In the genomic region with DNA sequence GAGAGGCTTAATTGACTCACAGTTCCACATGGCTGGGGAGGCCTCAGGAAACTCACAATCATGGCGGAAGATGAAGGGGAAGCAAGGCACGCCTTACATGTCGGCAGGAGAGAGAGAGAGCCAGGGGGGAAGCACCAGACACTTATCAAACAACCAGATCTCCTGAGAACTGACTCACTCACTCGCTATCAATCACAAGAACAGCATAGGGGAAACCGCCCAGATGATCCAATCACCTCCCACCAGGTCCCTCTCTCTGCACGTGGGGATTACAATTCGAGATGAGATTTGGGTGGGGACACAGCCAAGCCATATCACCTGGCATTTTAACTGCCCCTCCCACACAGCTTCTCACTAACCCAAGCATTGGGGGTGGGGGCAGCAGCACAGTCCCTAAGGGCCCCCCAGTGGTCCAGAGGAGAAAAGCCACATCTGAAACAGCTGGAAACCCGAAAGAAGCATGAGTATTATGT, we compare ENCODE assay signal across 10 cellular contexts.
A peak's percentile ranks its signal among the peaks of the same experiment; 100 is the strongest.
DNase-seq lines count a peak whose midpoint lies in the region; TF ChIP-seq lines count a peak whose summit lies in the region.
"Had no signal": no experiment of that assay in that cellular context is flagged by ENCODE, and none has a peak within 500 bp of the region (broad histone marks: within the 10 kb centered on the region; RNA-seq: fewer than 3 reads in every experiment).

No MANE protein-coding gene starts in this region.

- peak; percentile 21 for DNase-seq in HK-2 (ENCODE audit: unreplicated experiment)
- peak; percentile 17 for DNase-seq in activated CD4-positive, alpha-beta memory T cell treated with anti-CD3 and anti-CD28 coated beads, Interleukin-2, amount 10 ng/mL, durations not matched to agents 7 days and 5 days
- DNase-seq in neuronal stem cell (ENCODE audit: low spot score), result no peak
- DNase-seq in NCI-H1105 (lab: John Stamatoyannopoulos, UW), result no peak
- DNase-seq in NCI-H345 (lab: John Stamatoyannopoulos, UW), result no peak
- DNase-seq in nephron progenitor cell, result no peak
- DNase-seq: upper lobe of right lung had no signal

- H3K4me2 ChIP-seq in DOHH2 (ENCODE audit: low read length), result no peak overlapping the region
- no peak overlapping the region for H3K4me2 ChIP-seq in neuronal stem cell (ENCODE audit: insufficient read depth, low read length, poor library complexity, severe bottlenecking)

- CTCF ChIA-PET in activated CD4-positive, alpha-beta memory T cell treated with anti-CD3 and anti-CD28 coated beads, Interleukin-2, amount 10 ng/mL, durations not matched to agents 7 days and 5 days (lab: Charles Lee), result no interaction called here

- POLR2A ChIA-PET in activated CD4-positive, alpha-beta memory T cell treated with anti-CD3 and anti-CD28 coated beads, Interleukin-2, amount 10 ng/mL, durations not matched to agents 7 days and 5 days (lab: Charles Lee), result no interaction called here

- no peaks in the 10 kb centered on the region for H4K20me1 ChIP-seq in DOHH2 (ENCODE audit: control insufficient read depth, insufficient read depth, low read depth, low read length)

- no peak overlapping the region for H2AFZ ChIP-seq in neuronal stem cell (ENCODE audit: low read length)

- H2BK120ac ChIP-seq in neuronal stem cell (ENCODE audit: low read depth, low read length), result no peak overlapping the region

- TF ChIP-seq CTCF in DOHH2 (IDR thresholded peaks at IDR 0.05; ENCODE audit: low read depth, low read length, poor library complexity, severe bottlenecking) (peak; percentile 51), nephron progenitor cell (IDR thresholded peaks at IDR 0.05) (no peak)

- H2AK5ac ChIP-seq in neuronal stem cell (ENCODE audit: low read depth, low read length), result no peak overlapping the region

- H3K9ac ChIP-seq in neuronal stem cell (ENCODE audit: low read depth, low read length, poor library complexity), result no peak overlapping the region

- no peak overlapping the region for H3K4me3 Mint-ChIP-seq in activated CD4-positive, alpha-beta memory T cell treated with anti-CD3 and anti-CD28 coated beads, Interleukin-2, amount 10 ng/mL, durations not matched to agents 7 days and 5 days
- no peak overlapping the region for H3K4me3 Mint-ChIP-seq in nephron progenitor cell

- WGBS in neuronal stem cell (ENCODE audit: extremely low coverage in 2 of 2, insufficient read length in 2 of 2, insufficient replicate concordance in 1 of 2), 2 donors, result no CpG with 5 or more reads among the region's 8 CpGs

- no peak overlapping the region for H3K4me3 ChIP-seq in DOHH2 (ENCODE audit: low read length)
- H3K4me3 ChIP-seq in neuronal stem cell (ENCODE audit: low read length in 2 of 2), result no peak overlapping the region
- H3K4me3 ChIP-seq: HAP-1, upper lobe of right lung had no signal

- H3K9me3 ChIP-seq in DOHH2 (ENCODE audit: control insufficient read depth, insufficient read depth, low read length), result no peaks in the 10 kb centered on the region
- H3K9me3 ChIP-seq in neuronal stem cell (replicated peaks in 1 of 2; ENCODE audit: control insufficient read depth in 2 of 2, insufficient read depth in 1 of 2, low read depth in 1 of 2, low read length in 2 of 2), result no peaks in the 10 kb centered on the region
- H3K9me3 ChIP-seq: HAP-1, upper lobe of right lung had no signal

- H4K91ac ChIP-seq in neuronal stem cell (ENCODE audit: low read depth, low read length, poor library complexity), result no peak overlapping the region

- H4K8ac ChIP-seq in neuronal stem cell (ENCODE audit: low read depth, low read length), result no peak overlapping the region

- H3K79me1 ChIP-seq in neuronal stem cell (ENCODE audit: low read depth, low read length), result no peaks in the 10 kb centered on the region

- no peak overlapping the region for H3K4ac ChIP-seq in neuronal stem cell (ENCODE audit: low read length)

- no peaks in the 10 kb centered on the region for H3K79me2 ChIP-seq in DOHH2 (ENCODE audit: control insufficient read depth, low read length)

- no peak overlapping the region for H3K23ac ChIP-seq in neuronal stem cell (ENCODE audit: low read depth, low read length, poor library complexity)

- peaks cover 7% of the 10 kb centered on the region for H3K9me3 Mint-ChIP-seq in activated CD4-positive, alpha-beta memory T cell treated with anti-CD3 and anti-CD28 coated beads, Interleukin-2, amount 10 ng/mL, durations not matched to agents 7 days and 5 days
- peaks cover 2% of the 10 kb centered on the region for H3K9me3 Mint-ChIP-seq in nephron progenitor cell

- H3K36me3 Mint-ChIP-seq in activated CD4-positive, alpha-beta memory T cell treated with anti-CD3 and anti-CD28 coated beads, Interleukin-2, amount 10 ng/mL, durations not matched to agents 7 days and 5 days (ENCODE audit: low read depth), result no peaks in the 10 kb centered on the region
- H3K36me3 Mint-ChIP-seq in nephron progenitor cell (ENCODE audit: low read depth), result no peaks in the 10 kb centered on the region

- H3K36me3 ChIP-seq in DOHH2 (ENCODE audit: control insufficient read depth, low read length), result no peaks in the 10 kb centered on the region
- no peaks in the 10 kb centered on the region for H3K36me3 ChIP-seq in neuronal stem cell (replicated peaks in 1 of 2; ENCODE audit: control insufficient read depth in 2 of 2, insufficient read depth in 2 of 2, low read length in 2 of 2)
- H3K36me3 ChIP-seq: HAP-1, upper lobe of right lung had no signal

- no peak overlapping the region for H2BK5ac ChIP-seq in neuronal stem cell (ENCODE audit: low read length)

- H3F3A ChIP-seq in DOHH2 (ENCODE audit: control insufficient read depth, insufficient read depth), result no peaks in the 10 kb centered on the region

- H2BK12ac ChIP-seq in neuronal stem cell (ENCODE audit: low read length), result peak overlapping the region; percentile 43

- no peak overlapping the region for H3K18ac ChIP-seq in neuronal stem cell (ENCODE audit: low read length)

- no peak overlapping the region for H3K27ac ChIP-seq in DOHH2 (ENCODE audit: low read depth, low read length)
- no peak overlapping the region for H3K27ac ChIP-seq in neuronal stem cell (replicated peaks; ENCODE audit: low read length)
- H3K27ac ChIP-seq: epithelial cell of prostate, upper lobe of right lung had no signal

- H3K27me3 ChIP-seq in DOHH2 (ENCODE audit: control insufficient read depth, low read length) (no peaks in the 10 kb centered on the region), neuronal stem cell (ENCODE audit: control insufficient read depth in 3 of 3, insufficient read depth in 3 of 3, low read depth in 1 of 3, low read length in 3 of 3) (peaks cover 0 to 1% (median 0%) of the 10 kb centered on the region in 3 experiments)
- H3K27me3 ChIP-seq: upper lobe of right lung had no signal

- no peak overlapping the region for H3K14ac ChIP-seq in neuronal stem cell (ENCODE audit: low read length)

- H3K4me1 Mint-ChIP-seq in activated CD4-positive, alpha-beta memory T cell treated with anti-CD3 and anti-CD28 coated beads, Interleukin-2, amount 10 ng/mL, durations not matched to agents 7 days and 5 days, result peaks cover 5% of the 10 kb centered on the region
- H3K4me1 Mint-ChIP-seq in nephron progenitor cell, result peaks cover 13% of the 10 kb centered on the region

- no peaks in the 10 kb centered on the region for H3K27me3 Mint-ChIP-seq in activated CD4-positive, alpha-beta memory T cell treated with anti-CD3 and anti-CD28 coated beads, Interleukin-2, amount 10 ng/mL, durations not matched to agents 7 days and 5 days
- peaks cover 22% of the 10 kb centered on the region for H3K27me3 Mint-ChIP-seq in nephron progenitor cell (ENCODE audit: low read depth, poor library complexity)

- no peak overlapping the region for H2BK15ac ChIP-seq in neuronal stem cell (ENCODE audit: low read length)

- no peak overlapping the region for H3K27ac Mint-ChIP-seq in activated CD4-positive, alpha-beta memory T cell treated with anti-CD3 and anti-CD28 coated beads, Interleukin-2, amount 10 ng/mL, durations not matched to agents 7 days and 5 days
- H3K27ac Mint-ChIP-seq in nephron progenitor cell, result no peak overlapping the region

- no peaks in the 10 kb centered on the region for H3K9me2 ChIP-seq in DOHH2 (replicated peaks; ENCODE audit: control insufficient read depth, low read length)

- H3K4me1 ChIP-seq in DOHH2 (ENCODE audit: control insufficient read depth, low read length), result no peaks in the 10 kb centered on the region
- H3K4me1 ChIP-seq in neuronal stem cell (ENCODE audit: control insufficient read depth in 2 of 2, insufficient read depth in 1 of 2, low read depth in 1 of 2, low read length in 2 of 2), result peaks cover 0 to 3% of the 10 kb centered on the region in 2 donors
- H3K4me1 ChIP-seq: HAP-1, upper lobe of right lung had no signal

Comparison
In these comparisons a context has a peak if more than half of its experiments do, and no peak if none do; other contexts are left out.
1. DNase-seq: peak in HK-2 (single experiment) and activated CD4-positive, alpha-beta memory T cell treated with anti-CD3 and anti-CD28 coated beads, Interleukin-2, amount 10 ng/mL, durations not matched to agents 7 days and 5 days (single experiment); none in neuronal stem cell (single experiment), NCI-H1105 (single experiment), NCI-H345 (single experiment) and nephron progenitor cell (single experiment).